9 cellular contexts compared by ENCODE assay signal in genomic region chr7:48424731-48425130, GRCh38.
DNase-seq lines count a peak whose midpoint lies in the region; ATAC-seq, FAIRE-seq and TF ChIP-seq lines count a peak whose summit lies in the region.
"Had no signal": no experiment of that assay in that cellular context is flagged by ENCODE, and none has a peak within 500 bp of the region (broad histone marks: within the 10 kb centered on the region; RNA-seq: fewer than 3 reads in every experiment).

No MANE protein-coding gene starts in this region.

- peaks cover 25% of the 10 kb centered on the region for H3K4me1 ChIP-seq in Panc1 (ENCODE audit: control insufficient read depth, insufficient read depth, low read length)
- H3K4me1 ChIP-seq in keratinocyte (ENCODE audit: control insufficient read depth, extremely low read depth, insufficient read depth, low read length): peaks cover 41% of the 10 kb centered on the region

- no peak overlapping the region for H3K4me2 ChIP-seq in keratinocyte (ENCODE audit: control insufficient read depth, extremely low read depth, insufficient read depth, low read depth, low read length)

- H3K27ac ChIP-seq in Panc1 (ENCODE audit: low read length) (peak overlapping the region; percentile 56; the same call in 1 of the 2 replicates), keratinocyte (ENCODE audit: control insufficient read depth, insufficient read depth, low read length) (no peak overlapping the region)
- H3K27ac ChIP-seq: epithelial cell of prostate had no signal

- no TSS peak for BruUV-seq in Panc1 (replicated peaks; lab: Mats Ljungman, UMichigan)

- CTCF ChIA-PET in Panc1 (lab: Charles Lee): no interaction called here

- intact Hi-C loops in Panc1 (cut with micrococcal nuclease; ENCODE audit: unreplicated experiment): loop anchor here (1.0 to 5.0 kb wide), 3 partner anchors 73 to 1428 kb away; no protein-coding TSS in a partner anchor

- H2AFZ ChIP-seq in keratinocyte (ENCODE audit: control insufficient read depth, low read length): no peak overlapping the region

- TF ChIP-seq CTCF in GM06990 (IDR thresholded peaks at IDR 0.05; ENCODE audit: insufficient read depth, low read length, poor library complexity, severe bottlenecking): peak; percentile 76
- TF ChIP-seq CTCF in Panc1 (IDR thresholded peaks at IDR 0.05): peak; percentile 88
- TF ChIP-seq CTCF in keratinocyte (optimal IDR thresholded peaks at IDR 0.05 in 1 of 3, IDR thresholded peaks at IDR 0.05 in 1 of 3, conservative IDR thresholded peaks at IDR 0.05 in 1 of 3; ENCODE audit: extremely low read depth in 1 of 3, insufficient read depth in 2 of 3, low read length in 3 of 3): peak; percentile 71 to 87 (median 82)

- FAIRE-seq in keratinocyte (lab: Jason Lieb, UNC): peak; percentile 99

- H3K9ac ChIP-seq in keratinocyte (ENCODE audit: control insufficient read depth, extremely low read depth, insufficient read depth, low read length): no peak overlapping the region

- dilution Hi-C loops in keratinocyte (cut with MboI; ENCODE audit: extremely low pct_ligation_motif_present, low sequenced_read_pairs): no loop called here

- peak; percentile 67 for ATAC-seq in HG02623 (IDR thresholded peaks at IDR 0.05; ENCODE audit: unreplicated experiment)
- no peak for ATAC-seq in Panc1

- H3K79me2 ChIP-seq in keratinocyte (ENCODE audit: control insufficient read depth, insufficient read depth, low read length): no peaks in the 10 kb centered on the region

- H3K4me3 ChIP-seq in GM06990 (replicated peaks; ENCODE audit: low read depth, low read length) (no peak overlapping the region), Panc1 (ENCODE audit: low read depth in 2 of 2, low read length in 2 of 2) (no peak overlapping the region), keratinocyte (ENCODE audit: control insufficient read depth in 2 of 3, extremely low read depth in 1 of 3, insufficient read depth in 2 of 3, low read depth in 1 of 3, low read length in 3 of 3) (no peak overlapping the region)

- DNase-seq in GM06990 (ENCODE audit: extremely low read depth, insufficient read length): no peak
- DNase-seq in Panc1 (ENCODE audit: low read depth, low spot score): no peak
- no peak for DNase-seq in keratinocyte (ENCODE audit: low read depth, low spot score)
- DNase-seq in mesenteric fat pad (ENCODE audit: low spot score): no peak
- no peak for DNase-seq in OCI-M2 (lab: John Stamatoyannopoulos, UW; ENCODE audit: unreplicated experiment)
- DNase-seq in DMS114 treated with DMSO at 0.1 percent for 48 hours (lab: John Stamatoyannopoulos, UW; ENCODE audit: unreplicated experiment): no peak
- no peak for DNase-seq in occipital lobe (lab: John Stamatoyannopoulos, UW)

- H3K36me3 ChIP-seq in GM06990 (ENCODE audit: control insufficient read depth, insufficient read depth, low read length) (no peaks in the 10 kb centered on the region), Panc1 (ENCODE audit: control insufficient read depth, insufficient read depth, low read length) (no peaks in the 10 kb centered on the region), keratinocyte (ENCODE audit: control insufficient read depth in 2 of 2, extremely low read depth in 1 of 2, insufficient read depth in 2 of 2, low read length in 2 of 2) (no peaks in the 10 kb centered on the region)

- no peaks in the 10 kb centered on the region for H4K20me1 ChIP-seq in keratinocyte (ENCODE audit: control insufficient read depth, extremely low read depth, insufficient read depth, low read length)

- no peaks in the 10 kb centered on the region for H3K9me1 ChIP-seq in keratinocyte (ENCODE audit: control insufficient read depth, extremely low read depth, insufficient read depth, low read length)

- POLR2A ChIA-PET in Panc1 (lab: Charles Lee): no interaction called here

- in situ Hi-C loops in Panc1 (cut with HindIII; ENCODE audit: low pct_unique_long_range_greater_than_20kb, low sequenced_read_pairs): no loop called here

- H3K9me3 ChIP-seq in Panc1 (ENCODE audit: control insufficient read depth, insufficient read depth, low read depth, low read length): no peaks in the 10 kb centered on the region
- H3K9me3 ChIP-seq in keratinocyte (ENCODE audit: control insufficient read depth, low read depth, low read length): no peaks in the 10 kb centered on the region

- no peaks in the 10 kb centered on the region for H3K27me3 ChIP-seq in GM06990 (replicated peaks; ENCODE audit: control insufficient read depth, insufficient read depth, low read length)
- H3K27me3 ChIP-seq in Panc1 (ENCODE audit: control insufficient read depth, insufficient read depth, low read length): no peaks in the 10 kb centered on the region
- H3K27me3 ChIP-seq in keratinocyte (ENCODE audit: control insufficient read depth, extremely low read depth, insufficient read depth, low read length): no peaks in the 10 kb centered on the region
